14 cellular contexts compared by ENCODE assay signal in genomic region chr21:44887807-44888580, GRCh38. TPM values are rescaled to one million over a fixed set of nuclear protein-coding genes. Genes with fewer than 3 reads are reported as not detected.
DNase-seq lines count a peak whose midpoint lies in the region; ATAC-seq, FAIRE-seq and TF ChIP-seq lines count a peak whose summit lies in the region.
"Had no signal": no experiment of that assay in that cellular context is flagged by ENCODE, and none has a peak within 500 bp of the region (broad histone marks: within the 10 kb centered on the region; RNA-seq: fewer than 3 reads in every experiment).

No MANE protein-coding gene starts in this region.

- peak; percentile 40 for DNase-seq in Right ventricle myocardium superior
- DNase-seq in right atrium auricular region (ENCODE audit: low spot score), result no peak
- DNase-seq in glutamatergic neuron, result peak; percentile 17
- DNase-seq in lower lobe of right lung, result peak; percentile 46
- DNase-seq in urothelium cell line (ENCODE audit: low spot score), result no peak
- DNase-seq in HEK293T (ENCODE audit: extremely low spot score), result no peak
- no peak for DNase-seq in NK-92 treated with Interleukin-12 subunit alpha and Interleukin-12 subunit beta, amount 100 ng/mL, for 24 hours (lab: John Stamatoyannopoulos, UW)
- DNase-seq: NCI-H1048, NCI-H146, NCI-H226, NCI-H524 treated with DMSO at 0.1 percent for 48 hours had no signal

- no peak overlapping the region for H3K27ac Mint-ChIP-seq in glutamatergic neuron (ENCODE audit: unreplicated experiment)

- H3K9me3 Mint-ChIP-seq in glutamatergic neuron (ENCODE audit: unreplicated experiment), result peaks cover 4% of the 10 kb centered on the region

- TF ChIP-seq CTCF in right atrium auricular region (IDR thresholded peaks at IDR 0.05) (no peak), glutamatergic neuron (IDR thresholded peaks at IDR 0.05; ENCODE audit: partially characterized antibody, unreplicated experiment) (no peak), lower lobe of right lung (IDR thresholded peaks at IDR 0.05) (no peak)

- no peaks in the 10 kb centered on the region for H3K4me1 Mint-ChIP-seq in glutamatergic neuron (ENCODE audit: low read depth, unreplicated experiment)

- FAIRE-seq in urothelium cell line (lab: Jason Lieb, UNC), result peak; percentile 69
- FAIRE-seq: RCC 7860 had no signal

- H3K4me3 Mint-ChIP-seq in glutamatergic neuron (ENCODE audit: unreplicated experiment), result no peak overlapping the region

- H3K27me3 ChIP-seq in right atrium auricular region, result no peaks in the 10 kb centered on the region
- H3K27me3 ChIP-seq in lower lobe of right lung (ENCODE audit: low read depth), result peaks cover 6% of the 10 kb centered on the region

- POLR2A ChIA-PET in HEK293T (lab: Yijun Ruan, JAX), result no interaction called here

- H3K27me3 Mint-ChIP-seq in glutamatergic neuron (ENCODE audit: unreplicated experiment), result peaks cover 4% of the 10 kb centered on the region

- ATAC-seq in Right ventricle myocardium superior (ENCODE audit: poor library complexity) (no peak), lower lobe of right lung (no peak), GM18861 (IDR thresholded peaks at IDR 0.05; ENCODE audit: unreplicated experiment) (no peak)

- intact Hi-C loops in Right ventricle myocardium superior (cut with DNase I), result no loop called here
- intact Hi-C loops in lower lobe of right lung (cut with DNase I), result no loop called here

- H3K9me3 ChIP-seq in right atrium auricular region (no peaks in the 10 kb centered on the region), lower lobe of right lung (no peaks in the 10 kb centered on the region)

- no peak overlapping the region for H3K4me3 ChIP-seq in right atrium auricular region
- no peak overlapping the region for H3K4me3 ChIP-seq in lower lobe of right lung

- CTCF ChIA-PET in HEK293T (lab: Yijun Ruan, JAX), result no interaction called here

- H3K36me3 Mint-ChIP-seq in glutamatergic neuron (ENCODE audit: unreplicated experiment), result no peaks in the 10 kb centered on the region

- H3K27ac ChIP-seq in right atrium auricular region, result no peak overlapping the region
- H3K27ac ChIP-seq in lower lobe of right lung, result no peak overlapping the region
- H3K27ac ChIP-seq: C4-2B had no signal

- H3K4me1 ChIP-seq in right atrium auricular region (no peaks in the 10 kb centered on the region), lower lobe of right lung (no peaks in the 10 kb centered on the region)

- H3K36me3 ChIP-seq in right atrium auricular region (no peaks in the 10 kb centered on the region), lower lobe of right lung (peaks cover 25% of the 10 kb centered on the region)

TF ChIP-seq in HEK293T, 16 proteins besides CTCF, POLR2A, EP300 and RAD21:
- TF ChIP-seq TARDBP (IDR thresholded peaks at IDR 0.05) (no peak), CTBP1 (IDR thresholded peaks at IDR 0.05; ENCODE audit: borderline replicate concordance) (no peak), FOXK2 (IDR thresholded peaks at IDR 0.05) (no peak), ELF4 (IDR thresholded peaks at IDR 0.05) (no peak)

RNA-seq across cellular contexts. Expression of gene PTTG1IP, which starts 14.5 kb away (rescaled TPM):
- total RNA-seq in Right ventricle myocardium superior (133 TPM), right atrium auricular region (100 to 1,000 TPM; 284 to 303 TPM), glutamatergic neuron (ENCODE audit: unreplicated experiment) (249 TPM), lower lobe of right lung (209 TPM)

RNA-seq across cellular contexts. Expression of gene ITGB2, which starts 32.7 kb away (rescaled TPM):
- total RNA-seq in Right ventricle myocardium superior (23.8 TPM), right atrium auricular region (10 to 100 TPM; 16.7 to 63.6 TPM), glutamatergic neuron (ENCODE audit: unreplicated experiment) (0.91 TPM), lower lobe of right lung (468 TPM)

RNA-seq across cellular contexts. Expression of gene SLX9, which starts 51.8 kb away (rescaled TPM):
- total RNA-seq in Right ventricle myocardium superior (77.4 TPM), right atrium auricular region (10 to 100 TPM; 15.9 to 18.8 TPM), glutamatergic neuron (ENCODE audit: unreplicated experiment) (30.7 TPM), lower lobe of right lung (15.7 TPM)

Comparison
In these comparisons a context has a peak if more than half of its experiments do, and no peak if none do; other contexts are left out.
1. DNase-seq: peak in Right ventricle myocardium superior (single experiment), glutamatergic neuron (single experiment) and lower lobe of right lung (single experiment); none in right atrium auricular region (single experiment), urothelium cell line (single experiment), HEK293T (single experiment) and NK-92 treated with Interleukin-12 subunit alpha and Interleukin-12 subunit beta, amount 100 ng/mL, for 24 hours (single experiment).